ENCODE assay signal across 8 cellular contexts in genomic region chr1:12167493-12168429, GRCh38. TPM values are rescaled to one million over a fixed set of nuclear protein-coding genes. Genes with fewer than 3 reads are reported as not detected.
DNase-seq lines count a peak whose midpoint lies in the region; ATAC-seq and TF ChIP-seq lines count a peak whose summit lies in the region.

No MANE protein-coding gene starts in this region.

- H3K4me1 ChIP-seq in lung (ENCODE audit: control insufficient read depth in 2 of 2, insufficient read depth in 2 of 2, low read length in 2 of 2): peaks cover 0 to 14% of the 10 kb centered on the region in 2 donors
- peaks cover 49% of the 10 kb centered on the region for H3K4me1 ChIP-seq in vagina

- no peaks in the 10 kb centered on the region for H3K27me3 ChIP-seq in lung (ENCODE audit: control insufficient read depth, insufficient read depth)
- no peaks in the 10 kb centered on the region for H3K27me3 ChIP-seq in vagina

- WGBS in adipose tissue, 3 donors: 15 to 26% (median 17%) methylated on average over 29 to 33 of the region's 33 CpGs
- WGBS in lung, 2 donors: 16 to 18% methylated on average over 32 to 33 of the region's 33 CpGs

- H3K36me3 ChIP-seq in lung (ENCODE audit: control insufficient read depth in 2 of 2, insufficient read depth in 2 of 2, low read length in 2 of 2) (no peaks in the 10 kb centered on the region), vagina (no peaks in the 10 kb centered on the region)

- ATAC-seq in HG03045 (IDR thresholded peaks at IDR 0.05; ENCODE audit: unreplicated experiment) (peak; percentile 11), lung (ENCODE audit: insufficient read depth, low FRiP score) (peak; percentile 2), HG03095 (IDR thresholded peaks at IDR 0.05; ENCODE audit: unreplicated experiment) (no peak)

- TF ChIP-seq CTCF in lung (IDR thresholded peaks at IDR 0.05; ENCODE audit: control extremely low read depth, extremely low read depth) (no peak), vagina (IDR thresholded peaks at IDR 0.05) (no peak)

- H3K9me3 ChIP-seq in lung (ENCODE audit: control insufficient read depth in 2 of 2, insufficient read depth in 1 of 2, low read length in 1 of 2) (no peaks in the 10 kb centered on the region), vagina (no peaks in the 10 kb centered on the region)

- no peak for TF ChIP-seq POLR2A in vagina (IDR thresholded peaks at IDR 0.05)

- intact Hi-C loops in vagina (cut with DNase I): no loop called here

- H3K4me3 ChIP-seq in GM08714 (ENCODE audit: low read length): peak overlapping the region; percentile 61
- peak overlapping the region; percentile 60 for H3K4me3 ChIP-seq in lung
- peak overlapping the region; percentile 67 to 81 for H3K4me3 ChIP-seq in vagina

- no peak for DNase-seq in lung (ENCODE audit: low spot score)
- no peak for DNase-seq in vagina (ENCODE audit: extremely low spot score in 2 of 2)
- DNase-seq in GM19238 (ENCODE audit: insufficient read length, low spot score): no peak
- no peak for DNase-seq in 8988T

- H3K27ac ChIP-seq in adipose tissue (ENCODE audit: low read depth, low read length) (peak overlapping the region; percentile 20), lung (ENCODE audit: low read depth in 1 of 2, low read length in 1 of 2) (peak overlapping the region; percentile 75 to 80), vagina (peak overlapping the region; percentile 90)

RNA-seq across cellular contexts. Expression of gene TNFRSF1B, which starts 1.0 kb away (rescaled TPM):
- polyA plus RNA-seq in adipose tissue (10 to 100 TPM in 2 of 3 donors, 1 to 10 TPM in 1; 5.8 to 44.3 (median 21.4) TPM), lung (100 to 1,000 TPM in 1 of 2 donors, 10 to 100 TPM in 1; 15.4 to 246 TPM)
- total RNA-seq in lung (10 to 100 TPM; 52.0 to 79.0 TPM), vagina (41.0 TPM)

Comparison
In these comparisons a context has a peak if more than half of its experiments do, and no peak if none do; other contexts are left out.
1. H3K27ac ChIP-seq: peak in every context shown above with its lines; median percentile 90 in vagina; 78 in lung; 20 in adipose tissue.